In genomic region chr20:2101057-2101934, GRCh38 we compare ENCODE assay signal across 8 cellular contexts. TPM values are rescaled to one million over a fixed set of nuclear protein-coding genes. Genes with fewer than 3 reads are reported as not detected.
DNase-seq lines count a peak whose midpoint lies in the region; ATAC-seq, FAIRE-seq and TF ChIP-seq lines count a peak whose summit lies in the region.

Gene STK35 (plus strand): TSS chr20:2101827. CDS start chr20:2101882, 55 bp downstream.

- POLR2A ChIA-PET in activated B cell treated with CpG ODN at 0.5 μM for 24 hours (lab: Charles Lee): interaction anchor here (1.9 to 2.6 kb wide), 4 partner anchors 8 to 369 kb away, joined by 9 to 15 read pairs (median 13); partner anchors contain the start of gene SNRPB

- H2AK5ac ChIP-seq in mesendoderm (ENCODE audit: low read length): no peak within 1 kb of the TSS

- no CpG with 5 or more reads among the region's 40 CpGs for WGBS in mesendoderm (ENCODE audit: extremely low coverage, insufficient coverage, low lambda C conversion rate)

- H3K4me1 Mint-ChIP-seq in activated B cell treated with CpG ODN at 0.5 μM for 24 hours: peaks cover 36% of the 10 kb centered on the region
- H3K4me1 Mint-ChIP-seq in stimulated activated memory B cell treated with anti-CD40 and anti-IgM and Interleukin-4, amounts not matched to agents 10 μg/mL and 1 μg/mL and 100 μg/mL, for 72 hours: peaks cover 41% of the 10 kb centered on the region

- no peak within 1 kb of the TSS for H4K8ac ChIP-seq in mesendoderm (ENCODE audit: low read depth, low read length)

- H3K4ac ChIP-seq in mesendoderm (ENCODE audit: low read depth, low read length): peak within 1 kb of the TSS; percentile 61

- H3K27me3 ChIP-seq in dorsolateral prefrontal cortex (no peaks in the 10 kb centered on the region), mesendoderm (ENCODE audit: insufficient read depth, low read length, poor library complexity) (no peaks in the 10 kb centered on the region)

- H3K4me3 Mint-ChIP-seq in activated B cell treated with CpG ODN at 0.5 μM for 24 hours: peak within 1 kb of the TSS; percentile 93
- H3K4me3 Mint-ChIP-seq in stimulated activated memory B cell treated with anti-CD40 and anti-IgM and Interleukin-4, amounts not matched to agents 10 μg/mL and 1 μg/mL and 100 μg/mL, for 72 hours: peak within 1 kb of the TSS; percentile 87

- CTCF ChIA-PET in activated B cell treated with CpG ODN at 0.5 μM for 24 hours (lab: Charles Lee): interaction anchor here (1.0 to 2.2 kb wide), 4 partner anchors 8 to 324 kb away, joined by 3 to 7 read pairs (median 6); no protein-coding TSS in a partner anchor

- no peaks in the 10 kb centered on the region for H3K9me3 Mint-ChIP-seq in activated B cell treated with CpG ODN at 0.5 μM for 24 hours
- H3K9me3 Mint-ChIP-seq in stimulated activated memory B cell treated with anti-CD40 and anti-IgM and Interleukin-4, amounts not matched to agents 10 μg/mL and 1 μg/mL and 100 μg/mL, for 72 hours: no peaks in the 10 kb centered on the region

- H3K4me2 ChIP-seq in mesendoderm (ENCODE audit: low read length): peak within 1 kb of the TSS; percentile 61

- peaks cover 13% of the 10 kb centered on the region for H3K79me1 ChIP-seq in mesendoderm (ENCODE audit: low read length)

- no peaks in the 10 kb centered on the region for H3K36me3 ChIP-seq in mesendoderm (ENCODE audit: control insufficient read depth, insufficient read depth, low read length)

- peak within 1 kb of the TSS; percentile 81 for H3K9ac ChIP-seq in mesendoderm (ENCODE audit: low read length)

- peak within 1 kb of the TSS; percentile 20 for H3K23ac ChIP-seq in mesendoderm (ENCODE audit: low read length)

- intact Hi-C loops in activated B cell treated with CpG ODN at 0.5 μM for 24 hours (cut with micrococcal nuclease): no loop called here
- intact Hi-C loops in dorsolateral prefrontal cortex (cut with DNase I): loop anchor here (5.0 to 10.0 kb wide), 4 partner anchors 71 to 374 kb away; partner anchors contain the start of gene SNRPB (in 2 of the 2)

- peak within 1 kb of the TSS; percentile 96 for H4K5ac ChIP-seq in mesendoderm (ENCODE audit: low read length)

- peak; percentile 64 for FAIRE-seq in GM18507 (lab: Jason Lieb, UNC)

- ATAC-seq in HG02943 (IDR thresholded peaks at IDR 0.05; ENCODE audit: low read depth, unreplicated experiment) (peak; percentile 25), activated B cell treated with CpG ODN at 0.5 μM for 24 hours (ENCODE audit: low read depth) (peak; percentile 30)
- peak; percentile 77 for ATAC-seq in stimulated activated memory B cell treated with anti-CD40 and anti-IgM and Interleukin-4, amounts not matched to agents 10 μg/mL and 1 μg/mL and 100 μg/mL, for 72 hours

- DNase-seq in A172 (ENCODE audit: low spot score) (peak; percentile 55), GM18507 (ENCODE audit: extremely low spot score, insufficient read length, low read depth) (peak; percentile 69), NCI-H146 treated with DMSO at 0.1 percent for 48 hours (lab: John Stamatoyannopoulos, UW; ENCODE audit: unreplicated experiment) (peak; percentile 72), activated B cell treated with CpG ODN at 0.5 μM for 24 hours (no peak), dorsolateral prefrontal cortex (peak in 2 of 10 donors; percentile 84 to 85), mesendoderm (peak; percentile 76)

- H3K27ac ChIP-seq in dorsolateral prefrontal cortex (peak within 1 kb of the TSS; percentile 96 to 100 (median 100)), mesendoderm (ENCODE audit: low read depth, low read length) (peak within 1 kb of the TSS; percentile 96)

- H3K36me3 Mint-ChIP-seq in activated B cell treated with CpG ODN at 0.5 μM for 24 hours (ENCODE audit: low read depth): peaks cover 15% of the 10 kb centered on the region
- peaks cover 16% of the 10 kb centered on the region for H3K36me3 Mint-ChIP-seq in stimulated activated memory B cell treated with anti-CD40 and anti-IgM and Interleukin-4, amounts not matched to agents 10 μg/mL and 1 μg/mL and 100 μg/mL, for 72 hours

- H3K27me3 Mint-ChIP-seq in activated B cell treated with CpG ODN at 0.5 μM for 24 hours: no peaks in the 10 kb centered on the region
- no peaks in the 10 kb centered on the region for H3K27me3 Mint-ChIP-seq in stimulated activated memory B cell treated with anti-CD40 and anti-IgM and Interleukin-4, amounts not matched to agents 10 μg/mL and 1 μg/mL and 100 μg/mL, for 72 hours

- no peak within 1 kb of the TSS for H2BK120ac ChIP-seq in mesendoderm (ENCODE audit: low read depth, low read length)

- H3K4me1 ChIP-seq in mesendoderm (ENCODE audit: control insufficient read depth, low read depth, low read length): peaks cover 4% of the 10 kb centered on the region

- no peak within 1 kb of the TSS for H2BK15ac ChIP-seq in mesendoderm (replicated peaks; ENCODE audit: low read depth)

- peak within 1 kb of the TSS; percentile 64 to 99 (median 93) for H3K4me3 ChIP-seq in dorsolateral prefrontal cortex
- H3K4me3 ChIP-seq in mesendoderm (ENCODE audit: low read length): peak within 1 kb of the TSS; percentile 79

- peak within 1 kb of the TSS; percentile 92 for H2BK5ac ChIP-seq in mesendoderm (ENCODE audit: low read length)

- peak within 1 kb of the TSS; percentile 88 for H3K56ac ChIP-seq in mesendoderm (ENCODE audit: low read length)

- peak within 1 kb of the TSS; percentile 100 for H3K27ac Mint-ChIP-seq in activated B cell treated with CpG ODN at 0.5 μM for 24 hours
- peak within 1 kb of the TSS; percentile 100 for H3K27ac Mint-ChIP-seq in stimulated activated memory B cell treated with anti-CD40 and anti-IgM and Interleukin-4, amounts not matched to agents 10 μg/mL and 1 μg/mL and 100 μg/mL, for 72 hours

- H3K18ac ChIP-seq in mesendoderm (ENCODE audit: low read length): peak within 1 kb of the TSS; percentile 89

- H3K79me2 ChIP-seq in mesendoderm (ENCODE audit: control insufficient read depth, insufficient read depth, low read length): peaks cover 27% of the 10 kb centered on the region

- TF ChIP-seq CTCF in activated B cell treated with CpG ODN at 0.5 μM for 24 hours (IDR thresholded peaks at IDR 0.05) (no peak), dorsolateral prefrontal cortex (IDR thresholded peaks at IDR 0.05 in 54 of 56, conservative IDR thresholded peaks at IDR 0.05 in 2 of 56; ENCODE audit: low read depth in 1 of 56, partially characterized antibody in 56 of 56) (peak in 10 of 56 donors; percentile 7 to 40 (median 11))

RNA-seq across cellular contexts. Expression of gene STK35, which starts in this region (rescaled TPM):
- 14.1 and 16.9 TPM in 2 replicates for total RNA-seq in A172 (2014; rRNA removed; shearing (Covaris generic))
- total RNA-seq in activated B cell treated with CpG ODN at 0.5 μM for 24 hours (15.5 and 17.6 TPM in 2 replicates), dorsolateral prefrontal cortex (10 to 100 TPM; 14.9 to 41.4 (median 27.2) TPM)
- polyA plus RNA-seq in mesendoderm (2013, experiment 1 of 2): 25.0 TPM
- polyA plus RNA-seq in mesendoderm (2013, experiment 2 of 2): 24.3 TPM

Comparison
In these comparisons a context has a peak if more than half of its experiments do, and no peak if none do; other contexts are left out.
1. ATAC-seq: peak in every context shown above with its lines; median percentile 77 in stimulated activated memory B cell treated with anti-CD40 and anti-IgM and Interleukin-4, amounts not matched to agents 10 μg/mL and 1 μg/mL and 100 μg/mL, for 72 hours; 30 in activated B cell treated with CpG ODN at 0.5 μM for 24 hours; 25 in HG02943.